Comparison of ENCODE assay signal across 34 cellular contexts in the genomic region with DNA sequence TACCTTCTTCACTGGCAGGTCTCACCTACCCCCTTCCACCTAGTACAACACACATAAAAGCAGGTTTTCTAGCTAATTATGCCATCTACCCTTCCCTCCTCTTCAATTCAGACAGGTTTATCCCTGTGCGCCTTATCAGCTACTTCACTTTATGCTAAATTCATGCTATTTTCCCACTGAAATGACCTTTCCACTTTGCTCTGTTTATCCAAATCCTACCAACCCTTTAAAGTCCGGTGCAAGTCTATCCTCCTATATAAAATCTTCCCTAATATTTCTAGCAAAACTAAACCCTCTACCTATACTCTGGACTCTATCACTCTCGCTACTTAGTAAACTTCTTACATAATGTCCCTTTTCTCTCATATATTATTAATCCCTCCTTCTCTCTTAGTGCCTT.
"Had no signal": no experiment of that assay in that cellular context is flagged by ENCODE, and none has a peak within 500 bp of the region (broad histone marks: within the 10 kb centered on the region; RNA-seq: fewer than 3 reads in every experiment).

No MANE protein-coding gene starts in this region.

- H3K27ac ChIP-seq: KMS-11 had no signal

- H3K27me3 ChIP-seq: MG63 had no signal

- H3K4me2 ChIP-seq: KMS-11 had no signal

- H3K9ac ChIP-seq: KMS-11 had no signal

- H3K4me3 ChIP-seq: MG63 had no signal

- DNase-seq: Karpas-422, Kasumi-1, MG63, MM.1S, MV-4-11, NCI-H1048, NCI-H1092, NCI-H1092 treated with DMSO at 0.1 percent for 48 hours, NCI-H1105, NCI-H1105 treated with DMSO at 0.1 percent for 48 hours, NCI-H1417, NCI-H1417 treated with DMSO at 0.1 percent for 48 hours, NCI-H1436, NCI-H1436 treated with DMSO at 0.1 percent for 48 hours, NCI-H146, NCI-H1694, NCI-H1694 treated with DMSO at 0.1 percent for 48 hours, NCI-H187, NCI-H187 treated with DMSO at 0.1 percent for 48 hours, NCI-H1930, NCI-H2029, NCI-H2029 treated with DMSO at 0.1 percent for 48 hours, NCI-H2081, NCI-H2081 treated with DMSO at 0.1 percent for 48 hours, NCI-H2107, NCI-H2171, NCI-H2171 treated with DMSO at 0.1 percent for 48 hours, NCI-H2227 treated with DMSO at 0.1 percent for 48 hours, NCI-H226, NCI-H345, NCI-H446, NCI-H446 treated with DMSO at 0.1 percent for 48 hours, NCI-H510A had no signal
